Comparison of ENCODE assay signal across 10 cellular contexts in the genomic region with DNA sequence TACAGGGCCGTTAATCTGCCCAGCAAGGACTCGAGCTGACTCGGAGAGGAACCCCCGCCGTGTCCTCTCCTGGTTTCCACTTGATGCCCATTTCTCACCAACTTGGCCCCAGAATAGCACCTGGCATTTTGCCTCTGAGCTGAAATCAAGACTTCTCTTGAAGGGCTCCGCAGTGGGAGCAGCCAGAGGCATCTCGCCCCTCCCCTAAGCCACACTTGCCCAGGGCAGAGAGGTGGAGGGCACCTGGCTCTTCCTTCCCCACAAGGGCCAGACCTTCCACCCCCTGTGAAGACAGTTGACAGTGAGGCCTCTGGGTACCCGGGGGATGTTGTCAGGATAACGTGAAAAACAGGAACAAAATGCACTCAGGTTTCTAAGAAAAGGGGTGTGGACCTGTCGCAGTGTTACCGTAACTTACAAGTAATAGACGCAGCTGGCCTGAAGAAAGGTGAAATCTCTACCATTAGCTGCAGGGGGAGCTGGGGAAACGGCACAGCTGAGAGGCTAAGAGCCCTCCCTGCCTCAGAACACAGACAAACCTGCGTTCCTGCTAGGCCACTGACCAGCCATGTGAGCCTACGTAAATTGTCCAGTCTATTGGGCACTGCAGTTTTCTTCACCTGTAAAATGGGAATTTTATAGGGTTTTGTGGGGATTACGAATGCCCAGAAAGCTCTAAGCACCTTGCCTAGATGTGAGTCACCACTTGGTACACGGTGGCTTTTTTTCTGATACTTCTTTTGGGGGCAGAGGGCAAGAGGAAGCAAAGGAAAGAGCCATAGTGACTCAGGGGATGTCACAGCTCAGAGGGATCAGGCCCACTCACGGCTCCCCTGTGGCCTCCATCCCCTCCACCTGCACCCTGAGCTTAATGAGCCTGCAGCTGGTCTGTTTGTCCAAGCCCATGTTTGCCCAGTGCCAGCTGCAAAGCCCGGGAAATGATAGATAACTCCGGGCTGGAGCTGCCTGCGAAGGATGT. TPM values are rescaled to one million over a fixed set of nuclear protein-coding genes. Genes with fewer than 3 reads are reported as not detected.
A peak's percentile ranks its signal among the peaks of the same experiment; 100 is the strongest.
DNase-seq lines count a peak whose midpoint lies in the region; ATAC-seq, FAIRE-seq and TF ChIP-seq lines count a peak whose summit lies in the region.
"Had no signal": no experiment of that assay in that cellular context is flagged by ENCODE, and none has a peak within 500 bp of the region (broad histone marks: within the 10 kb centered on the region; RNA-seq: fewer than 3 reads in every experiment).

No MANE protein-coding gene starts in this region.

- H3K36me3 ChIP-seq in SK-N-SH (replicated peaks in 1 of 2; ENCODE audit: control insufficient read depth in 1 of 2, insufficient read depth in 2 of 2, low read length in 1 of 2) (peaks cover 3% of the 10 kb centered on the region in 2 experiments), right lobe of liver (no peaks in the 10 kb centered on the region), breast epithelium (no peaks in the 10 kb centered on the region)

- no peak overlapping the region for H3K4me3 Mint-ChIP-seq in activated CD4-positive, alpha-beta memory T cell treated with anti-CD3 and anti-CD28 coated beads for 36 hours

- FAIRE-seq in GM12892 (lab: Jason Lieb, UNC): no peak

- H3K9me3 ChIP-seq in SK-N-SH: no peaks in the 10 kb centered on the region
- H3K9me3 ChIP-seq in right lobe of liver: no peaks in the 10 kb centered on the region
- H3K9me3 ChIP-seq in breast epithelium: no peaks in the 10 kb centered on the region

- H3K4me3 ChIP-seq in SK-N-SH (ENCODE audit: low read depth in 2 of 2, low read length in 1 of 2) (no peak overlapping the region), NB4 (ENCODE audit: low read depth, low read length) (no peak overlapping the region), right lobe of liver (no peak overlapping the region), breast epithelium (no peak overlapping the region)

- H3K27me3 Mint-ChIP-seq in activated CD4-positive, alpha-beta memory T cell treated with anti-CD3 and anti-CD28 coated beads for 36 hours: peaks cover 4% of the 10 kb centered on the region

- POLR2A ChIA-PET in SK-N-SH (lab: Yijun Ruan, JAX): interaction anchor here (0.6 to 1.3 kb wide), 3 partner anchors 10 to 1045 kb away, joined by 3 to 4 read pairs (median 3); partner anchors contain the start of gene CABP7
- POLR2A ChIA-PET in activated CD4-positive, alpha-beta memory T cell treated with anti-CD3 and anti-CD28 coated beads for 36 hours (lab: Charles Lee): no interaction called here

- CTCF ChIA-PET in SK-N-SH (lab: Yijun Ruan, JAX): interaction anchor here (0.9 to 3.2 kb wide), 8 partner anchors 10 to 387 kb away, joined by 3 to 25 read pairs (median 8); no protein-coding TSS in a partner anchor
- CTCF ChIA-PET in activated CD4-positive, alpha-beta memory T cell treated with anti-CD3 and anti-CD28 coated beads for 36 hours (lab: Charles Lee): interaction anchor here (0.8 to 2.4 kb wide), 7 partner anchors 11 to 387 kb away, joined by 3 to 16 read pairs (median 3); no protein-coding TSS in a partner anchor

- peak in 1 of 2 experiments; percentile 25; a peak in 1 of 4 replicates for TF ChIP-seq EP300 in SK-N-SH (IDR thresholded peaks at IDR 0.05; ENCODE audit: borderline replicate concordance in 1 of 2, low read depth in 1 of 2, low read length in 1 of 2)

- peak; percentile 12; the same call in 1 of the 2 replicates for TF ChIP-seq CTCF in SK-N-SH (IDR thresholded peaks at IDR 0.05)
- no peak for TF ChIP-seq CTCF in NB4 (IDR thresholded peaks at IDR 0.05; ENCODE audit: low read depth, low read length)
- peak in 1 of 4 donors; percentile 8 for TF ChIP-seq CTCF in right lobe of liver (IDR thresholded peaks at IDR 0.05)
- no peak for TF ChIP-seq CTCF in breast epithelium (IDR thresholded peaks at IDR 0.05)

- H4K20me1 ChIP-seq in SK-N-SH (ENCODE audit: insufficient read depth): no peaks in the 10 kb centered on the region

- peaks cover 12 to 86% of the 10 kb centered on the region in 2 experiments; a peak in 2 of 4 replicates for H3K4me1 ChIP-seq in SK-N-SH (ENCODE audit: control insufficient read depth in 1 of 2, insufficient read depth in 2 of 2, low read depth in 1 of 2, low read length in 1 of 2)
- H3K4me1 ChIP-seq in right lobe of liver: no peaks in the 10 kb centered on the region
- no peaks in the 10 kb centered on the region for H3K4me1 ChIP-seq in breast epithelium

- no peak overlapping the region for H3K9ac ChIP-seq in SK-N-SH

- H3K79me2 ChIP-seq in SK-N-SH (ENCODE audit: insufficient read depth): no peaks in the 10 kb centered on the region

- no peaks in the 10 kb centered on the region for H3K9me2 ChIP-seq in SK-N-SH

- intact Hi-C loops in activated CD4-positive, alpha-beta memory T cell treated with anti-CD3 and anti-CD28 coated beads for 36 hours (cut with micrococcal nuclease): no loop called here
- intact Hi-C loops in right lobe of liver (cut with DNase I): no loop called here
- intact Hi-C loops in breast epithelium (cut with DNase I; ENCODE audit: low total_unique reads): no loop called here

- no peak for TF ChIP-seq POLR2A in NB4 (IDR thresholded peaks at IDR 0.05; ENCODE audit: extremely low read depth, insufficient read length)
- TF ChIP-seq POLR2A in right lobe of liver (IDR thresholded peaks at IDR 0.05): no peak
- TF ChIP-seq POLR2A in breast epithelium (IDR thresholded peaks at IDR 0.05): no peak
- no peak for TF ChIP-seq POLR2A in GM12892 (IDR thresholded peaks at IDR 0.05; ENCODE audit: low read depth, low read length)

- ATAC-seq in SK-N-SH treated with all-trans-retinoic acid at 6 μM for 48 hours (no peak; the same call in 2 of the 3 replicates), right lobe of liver (peak; percentile 32 to 54 (median 46))

- H3K27ac ChIP-seq in SK-N-SH (ENCODE audit: low read depth in 2 of 2, low read length in 1 of 2) (peak overlapping the region in 1 of 2 experiments; percentile 69; a peak in 2 of 4 replicates), right lobe of liver (no peak overlapping the region), breast epithelium (no peak overlapping the region)

- H3K9me3 Mint-ChIP-seq in activated CD4-positive, alpha-beta memory T cell treated with anti-CD3 and anti-CD28 coated beads for 36 hours: no peaks in the 10 kb centered on the region

- H3K27ac Mint-ChIP-seq in activated CD4-positive, alpha-beta memory T cell treated with anti-CD3 and anti-CD28 coated beads for 36 hours: no peak overlapping the region

- DNase-seq in SK-N-SH: peak; percentile 64
- peak; percentile 47 for DNase-seq in NB4 (ENCODE audit: low read depth)
- DNase-seq in activated CD4-positive, alpha-beta memory T cell treated with anti-CD3 and anti-CD28 coated beads for 36 hours: peak; percentile 32
- no peak for DNase-seq in right lobe of liver
- no peak for DNase-seq in effector CD8-positive, alpha-beta T cell (lab: John Stamatoyannopoulos, UW)
- no peak for DNase-seq in breast epithelium (ENCODE audit: low spot score in 2 of 2)
- DNase-seq in GM12892 (ENCODE audit: insufficient read length): no peak

- TF ChIP-seq RAD21 in SK-N-SH (IDR thresholded peaks at IDR 0.05; ENCODE audit: low read length): 0 out of 2 replicates have a peak, but pooled peaks have one; percentile 10

- 67% methylated on average over 15 of the region's 21 CpGs for WGBS in SK-N-SH (ENCODE audit: low lambda C conversion rate)
- WGBS in right lobe of liver (ENCODE audit: insufficient coverage, low coverage, low lambda C conversion rate, missing lambda C conversion rate): 25% methylated on average over 18 of the region's 21 CpGs

- peaks cover 1% of the 10 kb centered on the region for H3K36me3 Mint-ChIP-seq in activated CD4-positive, alpha-beta memory T cell treated with anti-CD3 and anti-CD28 coated beads for 36 hours

- H3K27me3 ChIP-seq in SK-N-SH (ENCODE audit: insufficient read depth) (no peaks in the 10 kb centered on the region), right lobe of liver (no peaks in the 10 kb centered on the region), breast epithelium (peaks cover 0 to 13% of the 10 kb centered on the region in 2 donors)

- no peaks in the 10 kb centered on the region for H3F3A ChIP-seq in SK-N-SH (replicated peaks; ENCODE audit: insufficient read depth)

- no peak overlapping the region for H2AFZ ChIP-seq in SK-N-SH (ENCODE audit: low read depth)

- peaks cover 9% of the 10 kb centered on the region for H3K4me1 Mint-ChIP-seq in activated CD4-positive, alpha-beta memory T cell treated with anti-CD3 and anti-CD28 coated beads for 36 hours (ENCODE audit: low read depth)

- H3K4me2 ChIP-seq in SK-N-SH: 0 out of 2 replicates have a peak overlapping the region, but pooled peaks have one; percentile 1

TF ChIP-seq in SK-N-SH, 30 proteins besides CTCF, POLR2A, EP300 and RAD21 (continues in another document):
- TF ChIP-seq CHD2 (IDR thresholded peaks at IDR 0.05; ENCODE audit: low read length, partially characterized antibody) (peak; percentile 12), NRF1 (IDR thresholded peaks at IDR 0.05; ENCODE audit: low read depth, low read length) (no peak), RFX5 (IDR thresholded peaks at IDR 0.05; ENCODE audit: low read length) (0 out of 2 replicates have a peak, but pooled peaks have one; percentile 20), FOSL2 (IDR thresholded peaks at IDR 0.05; ENCODE audit: borderline replicate concordance, low read depth) (no peak)

TF ChIP-seq in SK-N-SH treated with all-trans-retinoic acid at 6 μM for 48 hours, 23 proteins besides CTCF, POLR2A, EP300 and RAD21 (continues in another document):
- TF ChIP-seq CREB5 (CRISPR knock-in tag; IDR thresholded peaks at IDR 0.05; ENCODE audit: low read depth) (no peak), CSDC2 (CRISPR knock-in tag; IDR thresholded peaks at IDR 0.05) (no peak)

RNA-seq across cellular contexts. Expression of gene CABP7, which starts 18.6 kb away (rescaled TPM):
- polyA plus RNA-seq in SK-N-SH (2012; rRNA removed): 0.72 and 0.73 TPM in 2 replicates
- 0.42 and 0.55 TPM in 2 replicates for polyA plus RNA-seq in SK-N-SH (2012; cell fraction: cytosol; rRNA removed)
- 1.0 and 1.2 TPM in 2 replicates for polyA plus RNA-seq in SK-N-SH (2012; cell fraction: nucleus; rRNA removed)
- under 1 TPM in 1 of 2 experiments, not detected in 1; 0.07 TPM for total RNA-seq in activated CD4-positive, alpha-beta memory T cell treated with anti-CD3 and anti-CD28 coated beads for 36 hours
- total RNA-seq in right lobe of liver: not detected
- not detected for total RNA-seq in breast epithelium
- 0.08 TPM for polyA plus RNA-seq in GM12892 (2012; ENCODE audit: missing spikeins)
- total RNA-seq: activated CD8-positive, alpha-beta memory T cell treated with anti-CD3 and anti-CD28 coated beads for 36 hours; right cardiac atrium had no signal

Comparison
In these comparisons a context has a peak if more than half of its experiments do, and no peak if none do; other contexts are left out.
1. DNase-seq: peak in SK-N-SH (single experiment), NB4 (single experiment) and activated CD4-positive, alpha-beta memory T cell treated with anti-CD3 and anti-CD28 coated beads for 36 hours (single experiment); none in right lobe of liver (0 of 3), effector CD8-positive, alpha-beta T cell (single experiment), breast epithelium (0 of 2) and GM12892 (single experiment).